ENCODE assay signal across 8 cellular contexts in genomic region chr16:30844346-30844670, GRCh38. TPM values are rescaled to one million over a fixed set of nuclear protein-coding genes. Genes with fewer than 3 reads are reported as not detected.
DNase-seq lines count a peak whose midpoint lies in the region; ATAC-seq and TF ChIP-seq lines count a peak whose summit lies in the region.
"Had no signal": no experiment of that assay in that cellular context is flagged by ENCODE, and none has a peak within 500 bp of the region (broad histone marks: within the 10 kb centered on the region; RNA-seq: fewer than 3 reads in every experiment).

No MANE protein-coding gene starts in this region.

- no peak for DNase-seq in MM.1S
- DNase-seq in stimulated activated naive B cell treated with anti-CD40 and anti-IgM and Interleukin-4, amounts not matched to agents 10 μg/mL and 1 μg/mL and 100 μg/mL, for 72 hours, result no peak
- no peak for DNase-seq in mesothelial cell of epicardium (ENCODE audit: low spot score in 2 of 2, unreplicated experiment in 2 of 2)
- no peak for DNase-seq in cerebellar cortex (ENCODE audit: low spot score)

- H3K27ac Mint-ChIP-seq in activated T-helper 17 cell treated with anti-CD3 and anti-CD28 coated beads, Interleukin-2, amount 50 U/mL, for 72 hours, result peak overlapping the region; percentile 81
- peak overlapping the region; percentile 76 for H3K27ac Mint-ChIP-seq in stimulated activated naive B cell treated with anti-CD40 and anti-IgM and Interleukin-4, amounts not matched to agents 10 μg/mL and 1 μg/mL and 100 μg/mL, for 72 hours
- no peak overlapping the region for H3K27ac Mint-ChIP-seq in mesothelial cell of epicardium

- H3K4me1 ChIP-seq in BLaER1, result peaks cover 14% of the 10 kb centered on the region
- H3K4me1 ChIP-seq in MM.1S (ENCODE audit: low read length), result peaks cover 7% of the 10 kb centered on the region

- H3K4me3 ChIP-seq in BLaER1, result no peak overlapping the region
- no peak overlapping the region for H3K4me3 ChIP-seq in MM.1S (ENCODE audit: low read length)

- H3K36me3 ChIP-seq in BLaER1 (no peaks in the 10 kb centered on the region), MM.1S (replicated peaks; ENCODE audit: insufficient read depth, low read length) (no peaks in the 10 kb centered on the region)

- no peak overlapping the region for H3K27ac ChIP-seq in BLaER1
- H3K27ac ChIP-seq in MM.1S (ENCODE audit: low read length), result no peak overlapping the region

- H3K36me3 Mint-ChIP-seq in activated T-helper 17 cell treated with anti-CD3 and anti-CD28 coated beads, Interleukin-2, amount 50 U/mL, for 72 hours (ENCODE audit: low read depth), result no peaks in the 10 kb centered on the region
- no peaks in the 10 kb centered on the region for H3K36me3 Mint-ChIP-seq in stimulated activated naive B cell treated with anti-CD40 and anti-IgM and Interleukin-4, amounts not matched to agents 10 μg/mL and 1 μg/mL and 100 μg/mL, for 72 hours
- H3K36me3 Mint-ChIP-seq in mesothelial cell of epicardium, result peaks cover 9% of the 10 kb centered on the region

- H3F3A ChIP-seq in MM.1S (ENCODE audit: insufficient read depth, low read length), result no peaks in the 10 kb centered on the region; the same call in 1 of the 2 replicates

- no peaks in the 10 kb centered on the region for H4K20me1 ChIP-seq in BLaER1
- H4K20me1 ChIP-seq in MM.1S (ENCODE audit: insufficient read depth, low read length), result no peaks in the 10 kb centered on the region

- H3K9me3 ChIP-seq in BLaER1 (no peaks in the 10 kb centered on the region), MM.1S (replicated peaks; ENCODE audit: insufficient read depth, low read length) (no peaks in the 10 kb centered on the region)

- no peaks in the 10 kb centered on the region for H3K27me3 Mint-ChIP-seq in activated T-helper 17 cell treated with anti-CD3 and anti-CD28 coated beads, Interleukin-2, amount 50 U/mL, for 72 hours
- no peaks in the 10 kb centered on the region for H3K27me3 Mint-ChIP-seq in stimulated activated naive B cell treated with anti-CD40 and anti-IgM and Interleukin-4, amounts not matched to agents 10 μg/mL and 1 μg/mL and 100 μg/mL, for 72 hours
- H3K27me3 Mint-ChIP-seq in mesothelial cell of epicardium (ENCODE audit: low read depth), result no peaks in the 10 kb centered on the region

- no peak for TF ChIP-seq CTCF in MM.1S (IDR thresholded peaks at IDR 0.05; ENCODE audit: low read length)
- no peak for TF ChIP-seq CTCF in mesothelial cell of epicardium (IDR thresholded peaks at IDR 0.05; ENCODE audit: unreplicated experiment)

- H3K9me3 Mint-ChIP-seq in activated T-helper 17 cell treated with anti-CD3 and anti-CD28 coated beads, Interleukin-2, amount 50 U/mL, for 72 hours, result no peaks in the 10 kb centered on the region
- no peaks in the 10 kb centered on the region for H3K9me3 Mint-ChIP-seq in stimulated activated naive B cell treated with anti-CD40 and anti-IgM and Interleukin-4, amounts not matched to agents 10 μg/mL and 1 μg/mL and 100 μg/mL, for 72 hours
- peaks cover 8% of the 10 kb centered on the region for H3K9me3 Mint-ChIP-seq in mesothelial cell of epicardium
- H3K9me3 Mint-ChIP-seq: HFFc6 had no signal

- no peak for ATAC-seq in activated T-helper 17 cell treated with anti-CD3 and anti-CD28 coated beads, Interleukin-2, amount 50 U/mL, for 72 hours (replicated peaks)
- no peak for ATAC-seq in stimulated activated naive B cell treated with anti-CD40 and anti-IgM and Interleukin-4, amounts not matched to agents 10 μg/mL and 1 μg/mL and 100 μg/mL, for 72 hours (replicated peaks)
- no peak for ATAC-seq in HG02610 (IDR thresholded peaks at IDR 0.05; ENCODE audit: unreplicated experiment)

- no peaks in the 10 kb centered on the region for H3K79me2 ChIP-seq in MM.1S (ENCODE audit: low read length)

- H3K27me3 ChIP-seq in BLaER1 (no peaks in the 10 kb centered on the region), MM.1S (replicated peaks; ENCODE audit: insufficient read depth, low read length) (no peaks in the 10 kb centered on the region)

- H3K4me2 ChIP-seq in BLaER1, result peak overlapping the region; percentile 72; the same call in 1 of the 2 replicates
- H3K4me2 ChIP-seq in MM.1S (ENCODE audit: low read depth, low read length), result peak overlapping the region; percentile 97; the same call in 1 of the 2 replicates

- peak overlapping the region; percentile 42; the same call in 1 of the 2 replicates for H3K9ac ChIP-seq in BLaER1
- no peak overlapping the region for H3K9ac ChIP-seq in MM.1S (ENCODE audit: low read length)

- peak overlapping the region; percentile 56 for H3K4me3 Mint-ChIP-seq in activated T-helper 17 cell treated with anti-CD3 and anti-CD28 coated beads, Interleukin-2, amount 50 U/mL, for 72 hours
- H3K4me3 Mint-ChIP-seq in stimulated activated naive B cell treated with anti-CD40 and anti-IgM and Interleukin-4, amounts not matched to agents 10 μg/mL and 1 μg/mL and 100 μg/mL, for 72 hours, result no peak overlapping the region
- no peak overlapping the region for H3K4me3 Mint-ChIP-seq in mesothelial cell of epicardium

- H3K9me2 ChIP-seq in MM.1S (replicated peaks; ENCODE audit: insufficient read depth, low read length), result no peaks in the 10 kb centered on the region

- H2AFZ ChIP-seq in MM.1S (ENCODE audit: low read length), result no peak overlapping the region

- peaks cover 9% of the 10 kb centered on the region for H3K4me1 Mint-ChIP-seq in activated T-helper 17 cell treated with anti-CD3 and anti-CD28 coated beads, Interleukin-2, amount 50 U/mL, for 72 hours
- H3K4me1 Mint-ChIP-seq in stimulated activated naive B cell treated with anti-CD40 and anti-IgM and Interleukin-4, amounts not matched to agents 10 μg/mL and 1 μg/mL and 100 μg/mL, for 72 hours, result peaks cover 12 to 18% of the 10 kb centered on the region in 2 donors
- peaks cover 5% of the 10 kb centered on the region for H3K4me1 Mint-ChIP-seq in mesothelial cell of epicardium

RNA-seq across cellular contexts. Expression of gene BCL7C, which starts 49.6 kb away (rescaled TPM):
- 10 to 100 TPM; 34.1 to 39.3 TPM for total RNA-seq in activated T-helper 17 cell treated with anti-CD3 and anti-CD28 coated beads, Interleukin-2, amount 50 U/mL, for 72 hours
- total RNA-seq in mesothelial cell of epicardium, result 43.6 to 44.8 TPM (median 43.9 TPM) in 3 replicates

RNA-seq across cellular contexts. Expression of gene CTF1, which starts 52.1 kb away (rescaled TPM):
- under 1 TPM; 0.15 to 0.26 TPM for total RNA-seq in activated T-helper 17 cell treated with anti-CD3 and anti-CD28 coated beads, Interleukin-2, amount 50 U/mL, for 72 hours
- 9.1 to 11.5 TPM (median 10.3 TPM) in 3 replicates for total RNA-seq in mesothelial cell of epicardium

RNA-seq across cellular contexts. Expression of gene ZNF629, which starts 57.3 kb away (rescaled TPM):
- under 1 TPM; 0.28 to 0.48 TPM for total RNA-seq in activated T-helper 17 cell treated with anti-CD3 and anti-CD28 coated beads, Interleukin-2, amount 50 U/mL, for 72 hours
- total RNA-seq in mesothelial cell of epicardium, result 40.8 to 41.6 TPM (median 41.4 TPM) in 3 replicates

Comparison
In these comparisons a context has a peak if more than half of its experiments do, and no peak if none do; other contexts are left out.
1. RNA of gene ZNF629, which starts 57.3 kb away (total RNA-seq): 40.8 to 41.6 TPM in mesothelial cell of epicardium; 0.28 to 0.48 TPM in activated T-helper 17 cell treated with anti-CD3 and anti-CD28 coated beads, Interleukin-2, amount 50 U/mL, for 72 hours; every median in the first group is over 10 times any median in the second.